9 cellular contexts compared by ENCODE assay signal in the genomic region with DNA sequence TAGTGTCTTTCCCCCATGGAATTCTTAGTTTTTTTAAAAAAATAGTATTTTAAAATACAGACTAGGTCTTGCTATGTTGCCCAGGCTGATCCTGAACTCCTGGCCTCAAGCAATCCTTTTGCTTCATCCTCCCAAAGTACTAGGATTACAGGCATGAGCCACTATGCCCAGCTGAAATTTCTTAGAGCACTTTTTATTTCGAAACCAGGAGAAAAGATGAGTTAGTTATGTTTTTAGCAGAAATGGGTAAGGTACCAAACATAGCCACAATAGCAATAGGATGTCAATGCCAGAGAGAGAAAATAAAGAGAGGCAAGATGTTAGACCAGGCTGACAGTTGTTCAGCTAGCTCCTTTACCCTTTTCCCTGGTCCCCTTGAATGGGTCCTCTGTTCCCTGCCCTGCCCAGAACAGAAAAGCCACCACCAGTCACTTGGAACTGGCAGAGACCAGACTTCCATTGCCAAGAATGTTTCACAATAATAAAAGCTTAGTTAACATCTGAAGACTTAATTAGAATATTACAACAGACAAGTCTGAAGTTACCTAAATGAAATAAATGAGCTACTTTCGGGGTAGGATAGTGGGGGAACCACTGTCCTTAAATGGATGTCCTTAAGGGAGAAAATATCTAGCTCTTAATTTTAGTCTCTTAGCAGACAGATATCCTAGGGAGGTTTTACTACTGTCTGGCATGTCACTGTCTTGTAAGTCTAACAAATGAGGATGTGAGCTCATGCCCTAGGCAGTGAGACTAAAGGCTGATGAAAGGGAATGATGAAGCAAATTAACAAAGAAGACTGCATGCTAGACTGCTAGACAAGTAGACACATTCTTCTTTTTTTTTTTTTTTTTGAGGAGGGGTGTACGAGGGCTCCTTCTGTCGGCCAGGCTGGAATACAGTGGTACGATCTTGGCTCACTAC. TPM values are rescaled to one million over a fixed set of nuclear protein-coding genes. Genes with fewer than 3 reads are reported as not detected.
DNase-seq lines count a peak whose midpoint lies in the region; ATAC-seq lines count a peak whose summit lies in the region.
"Had no signal": no experiment of that assay in that cellular context is flagged by ENCODE, and none has a peak within 500 bp of the region (broad histone marks: within the 10 kb centered on the region; RNA-seq: fewer than 3 reads in every experiment).

No MANE protein-coding gene starts in this region.

- peaks cover 37% of the 10 kb centered on the region for H3K4me1 ChIP-seq in SJSA1 (replicated peaks)
- H3K4me1 ChIP-seq in trophoblast cell (ENCODE audit: control insufficient read depth in 1 of 2, insufficient read depth in 2 of 2, low read length in 2 of 2): peaks cover 4 to 5% of the 10 kb centered on the region in 2 experiments

- DNase-seq in Daoy (ENCODE audit: low read depth) (peak; percentile 39), SJSA1 (ENCODE audit: low read depth in 1 of 2, low spot score in 2 of 2) (peak in 1 of 2 experiments; percentile 30), fibroblast of peridontal ligament (ENCODE audit: extremely low read depth) (peak; percentile 66), trophoblast cell (peak in 1 of 2 donors; percentile 37), 8988T (no peak), HK-2 (ENCODE audit: unreplicated experiment) (no peak)
- DNase-seq: activated CD4-positive, alpha-beta T cell treated with anti-CD3 and anti-CD28 coated beads for 4 hours had no signal

- H3K4me2 ChIP-seq in trophoblast cell (ENCODE audit: low read length): no peak overlapping the region

- H2BK120ac ChIP-seq in trophoblast cell (ENCODE audit: insufficient read depth, low read length, poor library complexity): peak overlapping the region; percentile 72

- peak overlapping the region; percentile 16 for H4K8ac ChIP-seq in trophoblast cell (ENCODE audit: low read depth, low read length)

- peak overlapping the region; percentile 89 for H2BK5ac ChIP-seq in trophoblast cell (ENCODE audit: low read depth, low read length, poor library complexity)

- H3K4me3 ChIP-seq in SJSA1: no peak overlapping the region
- H3K4me3 ChIP-seq in trophoblast cell (ENCODE audit: low read depth, low read length): no peak overlapping the region

- H2BK12ac ChIP-seq in trophoblast cell (ENCODE audit: low read length): peak overlapping the region; percentile 95

- H3K23ac ChIP-seq in trophoblast cell (ENCODE audit: low read length): no peak overlapping the region

- H2AFZ ChIP-seq in trophoblast cell (ENCODE audit: insufficient read depth, low read length, poor library complexity): no peak overlapping the region

- H3K18ac ChIP-seq in trophoblast cell (ENCODE audit: low read length): peak overlapping the region; percentile 23

- peak overlapping the region; percentile 64 for H2AK5ac ChIP-seq in trophoblast cell (ENCODE audit: low read length)

- no peaks in the 10 kb centered on the region for H3K79me2 ChIP-seq in trophoblast cell (ENCODE audit: control insufficient read depth, insufficient read depth, low read length, poor library complexity)

- H4K12ac ChIP-seq in trophoblast cell (ENCODE audit: low read depth, low read length): no peak overlapping the region

- ATAC-seq in HG03196 (IDR thresholded peaks at IDR 0.05; ENCODE audit: unreplicated experiment): no peak
- no peak for ATAC-seq in GM21723 (IDR thresholded peaks at IDR 0.05; ENCODE audit: unreplicated experiment)

- H3K9me3 ChIP-seq in SJSA1 (replicated peaks) (no peaks in the 10 kb centered on the region), trophoblast cell (ENCODE audit: insufficient read depth, low read depth, low read length) (no peaks in the 10 kb centered on the region)

- H3K36me3 ChIP-seq in SJSA1: 0 out of 2 replicates have a peak, but pooled peaks cover 3% of the 10 kb centered on the region
- no peaks in the 10 kb centered on the region for H3K36me3 ChIP-seq in trophoblast cell (ENCODE audit: control insufficient read depth in 1 of 2, insufficient read depth in 2 of 2, low read length in 2 of 2)

- no peak overlapping the region for H3K9ac ChIP-seq in trophoblast cell (ENCODE audit: low read length)

- no peaks in the 10 kb centered on the region for H3K79me1 ChIP-seq in trophoblast cell (ENCODE audit: low read length)

- H3K27ac ChIP-seq in SJSA1 (peak overlapping the region; percentile 34; the same call in 1 of the 2 replicates), trophoblast cell (ENCODE audit: low read depth, low read length) (peak overlapping the region; percentile 85)

- no peak overlapping the region for H3K4ac ChIP-seq in trophoblast cell (ENCODE audit: low read depth, low read length)

- H3K27me3 ChIP-seq in SJSA1 (replicated peaks): no peaks in the 10 kb centered on the region
- H3K27me3 ChIP-seq in trophoblast cell (ENCODE audit: insufficient read depth, low read length): no peaks in the 10 kb centered on the region

- H4K91ac ChIP-seq in trophoblast cell (ENCODE audit: low read depth, low read length): no peak overlapping the region

- H3K14ac ChIP-seq in trophoblast cell (ENCODE audit: low read length): peak overlapping the region; percentile 70

- no CpG with 5 or more reads among the region's 5 CpGs for WGBS in trophoblast cell (ENCODE audit: extremely low coverage, insufficient coverage, insufficient read length)

RNA-seq across cellular contexts. Expression of gene ABL2, which starts 54.2 kb away (rescaled TPM):
- total RNA-seq in Daoy (2014; rRNA removed; shearing (Covaris generic)): 17.6 and 21.9 TPM in 2 replicates
- 18.7 and 39.9 TPM in 2 replicates for total RNA-seq in SJSA1 (2014; rRNA removed; shearing (Covaris generic))
- 6.5 and 6.8 TPM in 2 replicates for polyA plus RNA-seq in trophoblast cell (2013)

Comparison
In these comparisons a context has a peak if more than half of its experiments do, and no peak if none do; other contexts are left out.
1. DNase-seq: peak in Daoy (single experiment) and fibroblast of peridontal ligament (single experiment); none in 8988T (single experiment) and HK-2 (single experiment).